ENCODE assay signal across 1 cellular context in the genomic region with DNA sequence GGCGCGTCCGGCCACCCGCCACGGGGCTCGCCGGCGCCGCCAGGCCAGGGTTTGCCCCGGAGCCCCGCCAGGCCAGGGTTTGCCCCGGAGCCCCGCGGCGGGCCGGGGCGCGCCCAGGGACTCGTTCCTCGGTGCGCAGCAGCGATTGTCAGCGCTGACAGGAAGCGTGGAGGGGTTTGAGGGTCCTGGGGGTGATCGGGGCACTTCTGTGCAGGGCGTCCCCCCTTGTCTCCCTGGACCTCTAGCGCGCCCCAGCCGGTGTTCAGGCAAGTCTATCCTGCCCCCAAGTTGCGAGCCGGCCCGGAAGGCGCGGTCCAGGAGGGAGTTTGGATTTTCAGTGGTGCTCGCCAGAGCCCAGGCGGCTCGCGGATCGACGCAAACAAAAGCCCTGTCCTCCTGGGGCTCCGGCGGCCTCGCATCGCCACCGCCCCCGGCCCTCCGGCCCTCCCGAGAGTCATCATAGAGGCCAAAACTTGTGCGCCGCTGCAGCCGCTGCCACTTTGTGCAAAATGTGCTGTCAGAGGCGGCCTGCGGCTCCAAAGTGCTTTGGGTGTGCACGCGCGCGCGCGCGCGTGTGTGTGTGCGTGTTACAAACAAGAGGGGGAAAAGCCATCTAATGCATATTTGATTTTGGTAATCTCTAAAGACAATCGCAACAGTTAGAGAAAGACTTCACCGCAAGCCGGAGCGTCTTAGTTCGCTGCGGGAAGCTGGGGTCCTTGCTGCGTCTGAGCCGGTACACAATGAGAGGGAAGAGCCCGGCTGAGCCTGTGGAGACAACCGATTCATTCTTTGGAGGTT.
TF ChIP-seq lines count a peak whose summit lies in the region.

No MANE protein-coding gene starts in this region.

TF ChIP-seq in endothelial cell of umbilical vein, 7 proteins besides CTCF, POLR2A, EP300 and RAD21 (continued from another document):
- TF ChIP-seq, protein P1, sequence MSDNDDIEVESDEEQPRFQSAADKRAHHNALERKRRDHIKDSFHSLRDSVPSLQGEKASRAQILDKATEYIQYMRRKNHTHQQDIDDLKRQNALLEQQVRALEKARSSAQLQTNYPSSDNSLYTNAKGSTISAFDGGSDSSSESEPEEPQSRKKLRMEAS (IDR thresholded peaks at IDR 0.05; ENCODE audit: insufficient read depth, insufficient read length): no peak
- TF ChIP-seq JUN (IDR thresholded peaks at IDR 0.05; ENCODE audit: borderline replicate concordance, insufficient read depth, insufficient read length, low read depth) (no peak), MYC (IDR thresholded peaks at IDR 0.05; ENCODE audit: low read depth, low read length) (no peak), POLR2AphosphoS5 (IDR thresholded peaks at IDR 0.05; ENCODE audit: insufficient read depth, low read depth, low read length) (no peak), FOS (IDR thresholded peaks at IDR 0.05; ENCODE audit: borderline replicate concordance, insufficient read depth, low read length) (no peak)
TF ChIP-seq in endothelial cell of umbilical vein: peak in this region for 0.
